In the genomic region with DNA sequence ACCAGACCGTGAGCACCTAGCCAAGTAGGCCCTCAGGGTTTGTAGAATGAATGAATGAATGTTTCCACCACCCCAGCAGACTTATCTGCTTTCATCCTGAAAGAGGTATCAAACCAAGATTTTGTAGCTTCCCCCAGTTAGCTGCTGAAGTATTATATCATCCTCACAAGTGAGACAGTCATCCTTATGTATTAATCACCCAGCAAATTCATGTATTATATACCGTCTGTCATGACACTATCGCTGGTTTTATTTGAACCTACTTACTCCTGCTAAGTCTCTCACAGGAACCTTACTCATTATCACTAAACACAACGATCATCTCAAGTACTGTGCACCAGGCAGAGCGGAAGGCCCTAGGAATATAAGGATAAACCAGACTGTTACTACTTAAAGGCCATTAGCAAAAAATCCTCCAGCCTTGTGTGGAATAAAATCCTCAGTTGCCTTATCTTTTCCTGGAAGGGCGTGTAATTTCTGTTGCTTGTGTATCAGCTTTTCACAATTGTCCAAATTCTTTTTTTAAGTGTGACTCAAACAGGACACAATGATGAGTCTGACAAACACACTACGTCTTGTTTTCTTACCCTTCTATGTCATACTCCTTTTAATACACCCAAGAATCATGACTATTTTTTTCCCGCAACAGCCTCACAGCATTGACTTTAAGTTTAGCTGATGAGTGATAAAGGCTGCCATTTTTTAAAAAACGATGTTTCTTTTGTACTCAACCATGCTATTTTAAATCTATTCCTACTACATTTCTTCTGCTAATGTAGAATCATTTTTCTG, we compare ENCODE assay signal across 2 cellular contexts.
TF ChIP-seq lines count a peak whose summit lies in the region.

No MANE protein-coding gene starts in this region.

TF ChIP-seq in SK-N-SH, 30 proteins besides CTCF, POLR2A, EP300 and RAD21 (continued from another document):
- TF ChIP-seq ELF1 (IDR thresholded peaks at IDR 0.05) (no peak), TEAD4 (IDR thresholded peaks at IDR 0.05; ENCODE audit: borderline replicate concordance, insufficient read depth) (no peak), NFIC (IDR thresholded peaks at IDR 0.05; ENCODE audit: borderline replicate concordance) (no peak), TAF1 (IDR thresholded peaks at IDR 0.05; ENCODE audit: borderline replicate concordance, low read depth, low read length) (no peak)
- TF ChIP-seq, protein P1, sequence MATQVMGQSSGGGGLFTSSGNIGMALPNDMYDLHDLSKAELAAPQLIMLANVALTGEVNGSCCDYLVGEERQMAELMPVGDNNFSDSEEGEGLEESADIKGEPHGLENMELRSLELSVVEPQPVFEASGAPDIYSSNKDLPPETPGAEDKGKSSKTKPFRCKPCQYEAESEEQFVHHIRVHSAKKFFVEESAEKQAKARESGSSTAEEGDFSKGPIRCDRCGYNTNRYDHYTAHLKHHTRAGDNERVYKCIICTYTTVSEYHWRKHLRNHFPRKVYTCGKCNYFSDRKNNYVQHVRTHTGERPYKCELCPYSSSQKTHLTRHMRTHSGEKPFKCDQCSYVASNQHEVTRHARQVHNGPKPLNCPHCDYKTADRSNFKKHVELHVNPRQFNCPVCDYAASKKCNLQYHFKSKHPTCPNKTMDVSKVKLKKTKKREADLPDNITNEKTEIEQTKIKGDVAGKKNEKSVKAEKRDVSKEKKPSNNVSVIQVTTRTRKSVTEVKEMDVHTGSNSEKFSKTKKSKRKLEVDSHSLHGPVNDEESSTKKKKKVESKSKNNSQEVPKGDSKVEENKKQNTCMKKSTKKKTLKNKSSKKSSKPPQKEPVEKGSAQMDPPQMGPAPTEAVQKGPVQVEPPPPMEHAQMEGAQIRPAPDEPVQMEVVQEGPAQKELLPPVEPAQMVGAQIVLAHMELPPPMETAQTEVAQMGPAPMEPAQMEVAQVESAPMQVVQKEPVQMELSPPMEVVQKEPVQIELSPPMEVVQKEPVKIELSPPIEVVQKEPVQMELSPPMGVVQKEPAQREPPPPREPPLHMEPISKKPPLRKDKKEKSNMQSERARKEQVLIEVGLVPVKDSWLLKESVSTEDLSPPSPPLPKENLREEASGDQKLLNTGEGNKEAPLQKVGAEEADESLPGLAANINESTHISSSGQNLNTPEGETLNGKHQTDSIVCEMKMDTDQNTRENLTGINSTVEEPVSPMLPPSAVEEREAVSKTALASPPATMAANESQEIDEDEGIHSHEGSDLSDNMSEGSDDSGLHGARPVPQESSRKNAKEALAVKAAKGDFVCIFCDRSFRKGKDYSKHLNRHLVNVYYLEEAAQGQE (IDR thresholded peaks at IDR 0.05; ENCODE audit: low read depth, low read length): no peak

TF ChIP-seq in H1, 55 proteins besides CTCF, POLR2A, EP300 and RAD21 (continued from another document):
- TF ChIP-seq TAF1 (IDR thresholded peaks at IDR 0.05; ENCODE audit: low read depth, low read length): no peak
- no peak for TF ChIP-seq HDAC6 (IDR thresholded peaks at IDR 0.05; ENCODE audit: low read depth, low read length)
- TF ChIP-seq RFX5 (IDR thresholded peaks at IDR 0.05; ENCODE audit: borderline replicate concordance, low read depth, low read length): no peak
- TF ChIP-seq EGR1 (IDR thresholded peaks at IDR 0.05; ENCODE audit: borderline replicate concordance, low read depth, low read length): no peak
- no peak for TF ChIP-seq RBBP5 (IDR thresholded peaks at IDR 0.05; ENCODE audit: borderline replicate concordance, low read depth, low read length)
